Comparison of ENCODE assay signal across 11 cellular contexts in the genomic region with DNA sequence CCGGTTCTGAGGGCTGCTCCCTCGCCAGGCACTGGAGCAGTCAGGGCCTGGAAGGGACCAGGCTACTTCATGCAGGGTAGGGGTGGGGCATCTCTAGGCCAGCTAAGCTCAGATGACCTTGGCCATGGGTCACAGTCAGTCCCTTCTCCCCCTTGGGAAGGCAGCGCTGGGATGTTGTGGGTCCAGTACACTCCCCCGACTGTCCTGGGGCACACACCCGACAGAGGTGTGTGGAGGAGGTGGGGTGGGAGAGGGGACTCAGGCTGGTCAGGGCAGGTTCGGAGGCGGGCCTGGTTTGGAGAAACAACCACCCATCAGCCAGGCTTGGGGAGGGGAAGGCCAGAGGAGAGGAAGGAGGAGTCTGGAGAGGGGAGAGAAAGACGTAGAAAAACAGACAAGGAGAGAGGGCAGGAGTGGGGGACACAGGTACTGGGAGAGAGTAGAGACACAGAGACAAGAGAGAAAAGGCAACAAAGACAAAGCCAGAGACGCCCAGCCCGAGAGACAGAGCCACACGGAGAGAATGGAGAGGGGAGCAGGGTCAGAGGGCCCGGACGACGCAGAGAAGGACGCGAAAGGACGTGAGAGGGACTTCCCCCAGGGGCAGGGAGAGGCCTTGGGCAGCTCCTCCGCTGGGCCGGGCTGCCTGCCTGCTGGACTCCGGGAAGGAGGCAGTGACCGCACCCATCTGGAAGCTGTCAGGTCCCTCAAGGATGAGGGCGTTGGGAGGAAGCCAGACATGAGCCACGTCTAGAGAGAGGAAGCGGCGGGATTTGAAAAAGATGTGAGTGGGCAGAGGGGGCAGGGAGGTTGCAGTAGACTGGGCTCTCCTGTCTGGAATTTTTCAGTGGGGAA. TPM values are rescaled to one million over a fixed set of nuclear protein-coding genes. Genes with fewer than 3 reads are reported as not detected.
DNase-seq lines count a peak whose midpoint lies in the region; ATAC-seq, FAIRE-seq and TF ChIP-seq lines count a peak whose summit lies in the region.
"Had no signal": no experiment of that assay in that cellular context is flagged by ENCODE, and none has a peak within 500 bp of the region (broad histone marks: within the 10 kb centered on the region; RNA-seq: fewer than 3 reads in every experiment).

No MANE protein-coding gene starts in this region.

- FAIRE-seq in endothelial cell of umbilical vein (lab: Jason Lieb, UNC), result peak; percentile 43

- H3K27ac ChIP-seq in endothelial cell of umbilical vein (ENCODE audit: insufficient read depth, low read depth, low read length) (no peak overlapping the region), right lobe of liver (no peak overlapping the region), thyroid gland (peak overlapping the region; percentile 6 to 67 (median 47))

- H3K9ac ChIP-seq in endothelial cell of umbilical vein (replicated peaks; ENCODE audit: extremely low read depth, insufficient read depth, low read length), result no peak overlapping the region

- dilution Hi-C loops in endothelial cell of umbilical vein (cut with MboI; ENCODE audit: extremely low pct_ligation_motif_present, low sequenced_read_pairs), result no loop called here

- peak overlapping the region; percentile 68 for H2AFZ ChIP-seq in endothelial cell of umbilical vein (ENCODE audit: low read depth, low read length)

- no peaks in the 10 kb centered on the region for H3K27me3 ChIP-seq in endothelial cell of umbilical vein (ENCODE audit: control insufficient read depth in 2 of 2, insufficient read depth in 2 of 2, low read length in 2 of 2)
- H3K27me3 ChIP-seq in right lobe of liver, result no peaks in the 10 kb centered on the region
- no peaks in the 10 kb centered on the region for H3K27me3 ChIP-seq in thyroid gland

- TF ChIP-seq CTCF in endothelial cell of umbilical vein (IDR thresholded peaks at IDR 0.05; ENCODE audit: extremely low read depth in 1 of 2, insufficient read depth in 1 of 2, low read depth in 1 of 2, low read length in 2 of 2) (no peak), right lobe of liver (IDR thresholded peaks at IDR 0.05) (no peak), thyroid gland (IDR thresholded peaks at IDR 0.05) (no peak)

- H3K4me2 ChIP-seq in endothelial cell of umbilical vein (ENCODE audit: insufficient read depth, low read length), result no peak overlapping the region

- intact Hi-C loops in endothelial cell of umbilical vein (cut with micrococcal nuclease), result no loop called here
- intact Hi-C loops in right lobe of liver (cut with DNase I), result no loop called here
- intact Hi-C loops in thyroid gland (cut with DNase I), result no loop called here

- WGBS in right lobe of liver (ENCODE audit: insufficient coverage, low coverage, low lambda C conversion rate, missing lambda C conversion rate), result 60% methylated on average over 17 of the region's 25 CpGs
- WGBS in thyroid gland, 2 donors, result 17 to 27% methylated on average over 23 to 24 of the region's 25 CpGs

- no peaks in the 10 kb centered on the region for H4K20me1 ChIP-seq in endothelial cell of umbilical vein (replicated peaks; ENCODE audit: control insufficient read depth, extremely low read depth, insufficient read depth, low read length)

- H3K36me3 ChIP-seq in endothelial cell of umbilical vein (ENCODE audit: control insufficient read depth in 2 of 2, extremely low read depth in 1 of 2, insufficient read depth in 2 of 2, low read length in 2 of 2), result no peaks in the 10 kb centered on the region
- H3K36me3 ChIP-seq in right lobe of liver, result no peaks in the 10 kb centered on the region
- H3K36me3 ChIP-seq in thyroid gland, result no peaks in the 10 kb centered on the region

- H3K4me1 ChIP-seq in endothelial cell of umbilical vein (ENCODE audit: control insufficient read depth, extremely low read depth, insufficient read depth, low read length) (peaks cover 2% of the 10 kb centered on the region), right lobe of liver (no peaks in the 10 kb centered on the region), thyroid gland (peaks cover 10 to 16% of the 10 kb centered on the region in 2 donors)

- CTCF ChIA-PET in endothelial cell of umbilical vein (lab: Charles Lee), result interaction anchor here (0.8 to 2.6 kb wide), 5 partner anchors 17 to 46 kb away, joined by 3 to 7 read pairs (median 3); a partner anchor contains a TSS

- H3K79me2 ChIP-seq in endothelial cell of umbilical vein (ENCODE audit: control insufficient read depth, insufficient read depth, low read length), result no peaks in the 10 kb centered on the region

- H3K9me1 ChIP-seq in endothelial cell of umbilical vein (replicated peaks; ENCODE audit: control insufficient read depth, extremely low read depth, insufficient read depth, low read length), result no peaks in the 10 kb centered on the region

- H3K9me3 ChIP-seq in endothelial cell of umbilical vein (replicated peaks; ENCODE audit: control insufficient read depth, insufficient read depth, low read length) (no peaks in the 10 kb centered on the region), right lobe of liver (no peaks in the 10 kb centered on the region), thyroid gland (no peaks in the 10 kb centered on the region)

- DNase-seq in HT1080 (ENCODE audit: low read depth), result peak; percentile 51
- DNase-seq in endothelial cell of umbilical vein (ENCODE audit: low read depth, low spot score), result no peak
- DNase-seq in right lobe of liver, result no peak
- peak; percentile 83 to 86 for DNase-seq in thyroid gland
- DNase-seq in NCI-H446 treated with DMSO at 0.1 percent for 48 hours (lab: John Stamatoyannopoulos, UW), result no peak
- no peak for DNase-seq in activated CD8-positive, alpha-beta memory T cell treated with anti-CD3 and anti-CD28 coated beads, Interleukin-2, amount 50 U/mL, for 48 hours
- DNase-seq in NCI-H1105 (lab: John Stamatoyannopoulos, UW), result no peak
- DNase-seq: activated CD4-positive, alpha-beta T cell treated with anti-CD3 and anti-CD28 coated beads, Interleukin-2, amount 50 U/mL, for 48 hours; effector memory CD8-positive, alpha-beta T cell; natural killer cell had no signal

- ATAC-seq in right lobe of liver (peak; percentile 52 to 72 (median 60)), HG02981 (IDR thresholded peaks at IDR 0.05; ENCODE audit: unreplicated experiment) (no peak)
- ATAC-seq: effector memory CD8-positive, alpha-beta T cell; natural killer cell had no signal

- BruUV-seq in endothelial cell of umbilical vein (replicated peaks; lab: Mats Ljungman, UMichigan), result no TSS peak

- POLR2A ChIA-PET in endothelial cell of umbilical vein (lab: Charles Lee), result no interaction called here

- H3K4me3 ChIP-seq in endothelial cell of umbilical vein (replicated peaks in 1 of 3; ENCODE audit: insufficient read depth in 1 of 3, low read depth in 1 of 3, low read length in 3 of 3), result no peak overlapping the region
- H3K4me3 ChIP-seq in right lobe of liver, result no peak overlapping the region
- H3K4me3 ChIP-seq in thyroid gland (replicated peaks in 1 of 3), result no peak overlapping the region

- TF ChIP-seq POLR2A in endothelial cell of umbilical vein (IDR thresholded peaks at IDR 0.05; ENCODE audit: low read depth, low read length) (no peak), right lobe of liver (IDR thresholded peaks at IDR 0.05) (no peak), thyroid gland (IDR thresholded peaks at IDR 0.05) (peak in 1 of 2 donors; percentile 70)

TF ChIP-seq in endothelial cell of umbilical vein, 7 proteins besides CTCF, POLR2A, EP300 and RAD21:
- no peak for TF ChIP-seq JUN (IDR thresholded peaks at IDR 0.05; ENCODE audit: borderline replicate concordance, insufficient read depth, insufficient read length, low read depth)
- no peak for TF ChIP-seq EZH2 (IDR thresholded peaks at IDR 0.05; ENCODE audit: borderline replicate concordance, low read depth, low read length, severe bottlenecking)
- TF ChIP-seq, protein P1, sequence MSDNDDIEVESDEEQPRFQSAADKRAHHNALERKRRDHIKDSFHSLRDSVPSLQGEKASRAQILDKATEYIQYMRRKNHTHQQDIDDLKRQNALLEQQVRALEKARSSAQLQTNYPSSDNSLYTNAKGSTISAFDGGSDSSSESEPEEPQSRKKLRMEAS (IDR thresholded peaks at IDR 0.05; ENCODE audit: insufficient read depth, insufficient read length), result no peak
- no peak for TF ChIP-seq POLR2AphosphoS5 (IDR thresholded peaks at IDR 0.05; ENCODE audit: insufficient read depth, low read depth, low read length)
- no peak for TF ChIP-seq GATA2 (IDR thresholded peaks at IDR 0.05; ENCODE audit: insufficient read depth, insufficient read length, low read depth, low read length)
- TF ChIP-seq MYC (IDR thresholded peaks at IDR 0.05; ENCODE audit: low read depth, low read length), result no peak
- TF ChIP-seq FOS (IDR thresholded peaks at IDR 0.05; ENCODE audit: borderline replicate concordance, insufficient read depth, low read length), result no peak
TF ChIP-seq in endothelial cell of umbilical vein: peak in this region for 0.

RNA-seq across cellular contexts. Expression of a gene that starts 30.6 kb away (rescaled TPM):
- 21.9 and 33.8 TPM in 2 replicates for total RNA-seq in HT1080 (2014; rRNA removed; shearing (Covaris generic))
- polyA plus RNA-seq in HT1080 (2015; cell fraction: cytosol; rRNA removed), result 44.3 and 51.3 TPM in 2 replicates
- polyA plus RNA-seq in HT1080 (2015; cell fraction: nucleus; rRNA removed), result 18.9 and 24.0 TPM in 2 replicates
- total RNA-seq in endothelial cell of umbilical vein, result 16.2 and 22.5 TPM in 2 replicates
- polyA plus RNA-seq in endothelial cell of umbilical vein, result 21.2 and 30.2 TPM in 2 replicates
- polyA plus RNA-seq in endothelial cell of umbilical vein (2011; cell fraction: cytosol; rRNA removed), result 13.4 and 16.3 TPM in 2 replicates
- polyA plus RNA-seq in endothelial cell of umbilical vein (2011; cell fraction: nucleus; rRNA removed), result 5.6 and 7.1 TPM in 2 replicates
- polyA plus RNA-seq in endothelial cell of umbilical vein (2012), result 15.4 and 22.7 TPM in 2 replicates
- 16.8 and 20.0 TPM in 2 replicates for polyA minus RNA-seq in endothelial cell of umbilical vein
- 38.3 TPM for polyA minus RNA-seq in endothelial cell of umbilical vein (2011; cell fraction: cytosol; rRNA and poly(A)+ RNA removed)
- 5.4 and 6.7 TPM in 2 replicates for polyA minus RNA-seq in endothelial cell of umbilical vein (2011; cell fraction: nucleus; rRNA and poly(A)+ RNA removed)
- 1,000 to 10,000 TPM in 1 of 6 experiments, 100 to 1,000 TPM in 4, 10 to 100 TPM in 1; 66.1 to 1,026 (median 278) TPM for total RNA-seq in right lobe of liver
- total RNA-seq in thyroid gland, result 100 to 1,000 TPM in 2 of 4 donors, 10 to 100 TPM in 2; 95.6 to 152 (median 99.2) TPM
- total RNA-seq: natural killer cell had no signal

Comparison
In these comparisons a context has a peak if more than half of its experiments do, and no peak if none do; other contexts are left out.
1. DNase-seq: peak in HT1080 (single experiment) and thyroid gland (2 of 2); none in endothelial cell of umbilical vein (single experiment), right lobe of liver (0 of 3), NCI-H446 treated with DMSO at 0.1 percent for 48 hours (single experiment), activated CD8-positive, alpha-beta memory T cell treated with anti-CD3 and anti-CD28 coated beads, Interleukin-2, amount 50 U/mL, for 48 hours (single experiment) and NCI-H1105 (single experiment).
2. H3K27ac ChIP-seq: peak in thyroid gland (3 of 3); none in endothelial cell of umbilical vein (single experiment) and right lobe of liver (0 of 3).